29 cellular contexts compared by ENCODE assay signal in the genomic region with DNA sequence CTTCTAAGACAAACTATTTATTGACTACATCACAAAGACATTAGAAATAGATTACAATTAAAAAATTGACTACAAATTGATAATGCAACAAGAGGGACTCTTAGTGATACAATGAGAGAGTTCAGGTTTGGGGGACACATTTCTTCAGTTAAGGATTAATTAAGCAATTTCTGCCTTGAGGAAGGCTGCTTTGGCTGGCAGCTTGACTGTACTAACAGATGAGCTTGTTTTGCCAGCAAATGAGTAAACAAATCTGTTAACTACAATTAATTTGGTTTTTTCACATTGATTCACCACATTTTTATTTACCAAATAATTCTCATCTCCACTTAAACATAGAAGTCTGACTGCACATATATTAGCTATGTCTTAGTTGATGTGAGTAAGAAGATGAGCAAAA.
"Had no signal": no experiment of that assay in that cellular context is flagged by ENCODE, and none has a peak within 500 bp of the region (broad histone marks: within the 10 kb centered on the region; RNA-seq: fewer than 3 reads in every experiment).

No MANE protein-coding gene starts in this region.

- H3K27me3 ChIP-seq: adrenal gland, cardiac muscle cell had no signal

- H3K27ac ChIP-seq: adrenal gland, cardiac muscle cell, VCaP had no signal

- ATAC-seq: activated CD8-positive, alpha-beta T cell treated with anti-CD3 and anti-CD28 coated beads for 36 hours; activated naive CD4-positive, alpha-beta T cell treated with anti-CD3 and anti-CD28 coated beads, Interleukin-2, amount 50 U/mL, for 72 hours; activated T-cell treated with anti-CD3 and anti-CD28 coated beads, Interleukin-2, amount 50 U/mL, for 4 hours; activated T-cell treated with anti-CD3 and anti-CD28 coated beads, Interleukin-2, amount 50 U/mL, for 72 hours; activated T-helper 17 cell treated with anti-CD3 and anti-CD28 coated beads, Interleukin-2, amount 50 U/mL, for 72 hours had no signal

- H3K4me1 ChIP-seq: adrenal gland had no signal

- H3K36me3 ChIP-seq: adrenal gland, cardiac muscle cell had no signal

- H3K4me3 ChIP-seq: adrenal gland, cardiac muscle cell had no signal

- DNase-seq: activated B cell treated with CpG ODN at 0.5 μM for 24 hours; activated CD4-positive, alpha-beta memory T cell treated with anti-CD3 and anti-CD28 coated beads for 36 hours; activated CD4-positive, alpha-beta T cell treated with anti-CD3 and anti-CD28 coated beads for 4 hours; activated CD4-positive, alpha-beta T cell treated with anti-CD3 and anti-CD28 coated beads, Interleukin-2, amount 10 ng/mL, durations not matched to agents 24 days and 14 days; activated CD4-positive, alpha-beta T cell treated with anti-CD3 and anti-CD28 coated beads, Interleukin-2, amount 50 U/mL, for 1 hour; activated CD4-positive, alpha-beta T cell treated with anti-CD3 and anti-CD28 coated beads, Interleukin-2, amount 50 U/mL, for 4 hours; activated CD4-positive, CD25-positive, alpha-beta regulatory T cell treated with anti-CD3 and anti-CD28 coated beads, Interleukin-2, amount 50 U/mL, for 72 hours; activated CD8-positive, alpha-beta memory T cell treated with anti-CD3 and anti-CD28 coated beads, Interleukin-2, amount 50 U/mL, for 4 hours; activated CD8-positive, alpha-beta T cell treated with anti-CD3 and anti-CD28 coated beads for 36 hours; activated effector memory CD4-positive, alpha-beta T cell treated with anti-CD3 and anti-CD28 coated beads, Interleukin-2, amount 50 U/mL, for 16 hours; activated gamma-delta T cell treated with Interleukin-2 at 50 U/mL for 16 hours; activated naive CD4-positive, alpha-beta T cell; activated naive CD4-positive, alpha-beta T cell treated with anti-CD3 and anti-CD28 coated beads for 36 hours; activated naive CD4-positive, alpha-beta T cell treated with anti-CD3 and anti-CD28 coated beads, Interleukin-2, amount 50 U/mL, for 16 hours; activated naive CD8-positive, alpha-beta T cell treated with anti-CD3 and anti-CD28 coated beads for 36 hours; activated T-cell treated with anti-CD3 and anti-CD28 coated beads for 4 hours; activated T-cell treated with anti-CD3 and anti-CD28 coated beads, Interleukin-2, amount 50 U/mL, for 1 hour; activated T-cell treated with anti-CD3 and anti-CD28 coated beads, Interleukin-2, amount 50 U/mL, for 4 hours; activated T-cell treated with anti-CD3 and anti-CD28 coated beads, Interleukin-2, amount 50 U/mL, for 72 hours; adrenal gland; amniotic stem cell; aorta; T-helper 1 cell; T-helper 2 cell; T-helper 9 cell had no signal

- H3K9me3 ChIP-seq: adrenal gland had no signal
